1 cellular context compared by ENCODE assay signal in genomic region chr3:42032693-42033349, GRCh38.
TF ChIP-seq lines count a peak whose summit lies in the region.

No MANE protein-coding gene starts in this region.

TF ChIP-seq in HepG2, 621 proteins besides CTCF, POLR2A, EP300 and RAD21 (continued from another document and continues in another):
- TF ChIP-seq ZNF281 (CRISPR knock-in tag; IDR thresholded peaks at IDR 0.05; ENCODE audit: borderline replicate concordance) (peak; percentile 48; the same call in 1 of the 2 replicates), ESRRA (CRISPR knock-in tag; IDR thresholded peaks at IDR 0.05; ENCODE audit: low read depth) (no peak; the same call in 1 of the 2 replicates), ZNF12 (CRISPR knock-in tag; IDR thresholded peaks at IDR 0.05) (peak; percentile 71; the same call in 1 of the 2 replicates), GZF1 (CRISPR knock-in tag; IDR thresholded peaks at IDR 0.05) (no peak), RXRA (CRISPR knock-in tag; IDR thresholded peaks at IDR 0.05) (peak; percentile 96), ZIK1 (CRISPR knock-in tag; IDR thresholded peaks at IDR 0.05; ENCODE audit: borderline replicate concordance, low read depth) (no peak), ZKSCAN8 (CRISPR knock-in tag; IDR thresholded peaks at IDR 0.05; ENCODE audit: borderline replicate concordance) (peak; percentile 66; the same call in 1 of the 2 replicates), RERE (CRISPR knock-in tag; IDR thresholded peaks at IDR 0.05; ENCODE audit: low read depth) (no peak), ZNF430 (CRISPR knock-in tag; IDR thresholded peaks at IDR 0.05) (no peak), ARHGAP35 (CRISPR knock-in tag; IDR thresholded peaks at IDR 0.05; ENCODE audit: borderline replicate concordance) (no peak), RARA (CRISPR knock-in tag; IDR thresholded peaks at IDR 0.05) (peak; percentile 98), ZFP37 (CRISPR knock-in tag; IDR thresholded peaks at IDR 0.05; ENCODE audit: borderline replicate concordance) (no peak), CAMTA2 (CRISPR knock-in tag; IDR thresholded peaks at IDR 0.05; ENCODE audit: borderline replicate concordance) (0 out of 2 replicates have a peak, but pooled peaks have one; percentile 22), ZNF773 (CRISPR knock-in tag; IDR thresholded peaks at IDR 0.05; ENCODE audit: borderline replicate concordance) (no peak), ZBTB34 (CRISPR knock-in tag; IDR thresholded peaks at IDR 0.05) (peak; percentile 53; the same call in 1 of the 2 replicates), ZNF530 (CRISPR knock-in tag; IDR thresholded peaks at IDR 0.05; ENCODE audit: low read depth) (no peak), MIXL1 (CRISPR knock-in tag; IDR thresholded peaks at IDR 0.05) (peak; percentile 81), ZNF256 (CRISPR knock-in tag; conservative IDR thresholded peaks at IDR 0.05) (no peak), THAP9 (CRISPR knock-in tag; IDR thresholded peaks at IDR 0.05; ENCODE audit: borderline replicate concordance) (no peak), PAF1 (CRISPR knock-in tag; IDR thresholded peaks at IDR 0.05) (no peak), FOXJ3 (CRISPR knock-in tag; IDR thresholded peaks at IDR 0.05; ENCODE audit: borderline replicate concordance) (peak; percentile 91; the same call in 1 of the 2 replicates), LRRFIP1 (CRISPR knock-in tag; conservative IDR thresholded peaks at IDR 0.05) (no peak), ZNF570 (CRISPR knock-in tag; IDR thresholded peaks at IDR 0.05; ENCODE audit: borderline replicate concordance) (no peak), ZSCAN31 (CRISPR knock-in tag; IDR thresholded peaks at IDR 0.05; ENCODE audit: low read depth) (peak; percentile 60; the same call in 1 of the 2 replicates), ATF2 (CRISPR knock-in tag; IDR thresholded peaks at IDR 0.05) (peak; percentile 87), GLI4 (CRISPR knock-in tag; IDR thresholded peaks at IDR 0.05; ENCODE audit: borderline replicate concordance) (no peak), ZSCAN30 (CRISPR knock-in tag; IDR thresholded peaks at IDR 0.05) (no peak), ETS1 (CRISPR knock-in tag; IDR thresholded peaks at IDR 0.05) (no peak), HMGXB4 (CRISPR knock-in tag; IDR thresholded peaks at IDR 0.05; ENCODE audit: borderline replicate concordance in 1 of 2, low read depth in 1 of 2) (peak in 1 of 2 experiments; percentile 50; a peak in 1 of 4 replicates), ZNF563 (CRISPR knock-in tag; IDR thresholded peaks at IDR 0.05) (no peak), POLR2AphosphoS5 (IDR thresholded peaks at IDR 0.05; ENCODE audit: low read depth, low read length) (no peak), FIP1L1 (IDR thresholded peaks at IDR 0.05; ENCODE audit: borderline replicate concordance, insufficient read depth, low read depth, low read length) (no peak), HINFP (CRISPR knock-in tag; IDR thresholded peaks at IDR 0.05; ENCODE audit: low read depth) (no peak), GFI1 (CRISPR knock-in tag; IDR thresholded peaks at IDR 0.05; ENCODE audit: borderline replicate concordance) (no peak)
